Comparison of ENCODE assay signal across 14 cellular contexts in the genomic region with DNA sequence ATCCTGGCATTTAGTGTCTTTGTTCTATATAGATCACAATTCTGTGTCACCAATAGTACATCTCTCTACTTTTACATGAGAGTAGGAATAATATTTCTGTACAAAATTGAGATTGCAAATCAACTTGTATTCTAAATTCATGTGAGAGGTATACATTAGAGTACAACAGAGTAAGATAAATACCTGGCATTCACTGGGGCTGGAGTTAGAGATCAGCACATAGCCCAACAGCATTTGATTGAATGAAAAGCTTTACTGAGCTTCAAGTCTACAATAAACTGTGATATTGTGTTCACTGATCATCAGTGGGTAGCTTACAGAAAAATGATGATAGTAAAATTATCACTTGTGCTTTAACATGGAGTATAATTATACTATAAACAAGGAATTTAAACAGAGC.
DNase-seq lines count a peak whose midpoint lies in the region.
"Had no signal": no experiment of that assay in that cellular context is flagged by ENCODE, and none has a peak within 500 bp of the region (broad histone marks: within the 10 kb centered on the region; RNA-seq: fewer than 3 reads in every experiment).

No MANE protein-coding gene starts in this region.

- DNase-seq in pons (ENCODE audit: low spot score): peak; percentile 76
- no peak for DNase-seq in NCI-H345 treated with DMSO at 0.1 percent for 48 hours (lab: John Stamatoyannopoulos, UW; ENCODE audit: unreplicated experiment)
- no peak for DNase-seq in EL
- no peak for DNase-seq in D341Med (ENCODE audit: low spot score)
- no peak for DNase-seq in SHP77 (lab: John Stamatoyannopoulos, UW)
- DNase-seq: Calu3; CD4-positive, alpha-beta memory T cell; COR-L47; DMS79; GF-D8; H9 had no signal

- H3K27ac ChIP-seq in cingulate gyrus (ENCODE audit: low read depth, low read length) (peak overlapping the region; percentile 88), layer of hippocampus (ENCODE audit: low read depth, low read length) (peak overlapping the region; percentile 89), temporal lobe (ENCODE audit: low read depth, low read length) (peak overlapping the region; percentile 88)

- no peaks in the 10 kb centered on the region for H3K27me3 ChIP-seq in layer of hippocampus (ENCODE audit: control insufficient read depth, insufficient read depth, low read length)
